9 cellular contexts compared by ENCODE assay signal in the genomic region with DNA sequence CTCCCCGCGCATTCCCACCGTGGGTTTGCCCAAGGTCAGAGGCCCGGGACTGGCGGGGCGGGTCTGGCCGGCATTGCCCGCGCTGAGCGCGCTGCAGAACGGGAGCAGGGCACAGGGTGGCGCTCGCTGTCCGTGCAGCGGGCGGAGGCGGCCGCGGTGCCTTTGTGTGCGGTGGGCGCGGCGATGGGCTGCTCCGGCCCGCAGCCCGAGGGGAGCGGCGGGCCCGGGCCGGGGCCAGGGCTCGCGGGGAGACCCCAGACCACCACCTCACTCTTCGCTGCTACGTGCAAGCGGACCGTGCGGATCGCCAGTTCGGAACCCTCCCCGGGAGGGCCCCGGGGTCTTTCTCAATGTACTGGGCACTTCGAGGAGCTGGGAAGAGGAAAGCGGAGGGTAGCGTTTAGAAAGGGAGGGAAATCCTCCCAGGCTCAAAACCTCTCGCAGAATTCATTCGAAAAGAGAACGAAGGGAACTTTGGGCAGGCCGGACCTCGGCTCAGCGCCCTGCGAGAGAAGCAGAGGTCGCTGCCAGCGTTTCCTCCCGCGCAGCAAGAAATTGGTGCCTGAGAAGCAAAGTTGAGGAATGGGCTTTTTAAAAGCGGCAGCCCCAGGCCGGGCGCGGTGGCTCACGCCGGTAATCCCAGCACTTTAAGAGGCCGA. TPM values are rescaled to one million over a fixed set of nuclear protein-coding genes. Genes with fewer than 3 reads are reported as not detected.
DNase-seq lines count a peak whose midpoint lies in the region; ATAC-seq, FAIRE-seq and TF ChIP-seq lines count a peak whose summit lies in the region.
"Had no signal": no experiment of that assay in that cellular context is flagged by ENCODE, and none has a peak within 500 bp of the region (broad histone marks: within the 10 kb centered on the region; RNA-seq: fewer than 3 reads in every experiment).

No MANE protein-coding gene starts in this region.

- H3K4me3 Mint-ChIP-seq in activated naive CD4-positive, alpha-beta T cell treated with anti-CD3 and anti-CD28 coated beads for 36 hours = no peak overlapping the region

- intact Hi-C loops in activated naive CD4-positive, alpha-beta T cell treated with anti-CD3 and anti-CD28 coated beads for 36 hours (cut with micrococcal nuclease) = loop anchor here (1.0 to 5.0 kb wide), 2 partner anchors 56 to 1224 kb away; no protein-coding TSS in a partner anchor
- intact Hi-C loops in pancreas (cut with DNase I) = loop anchor here in 1 of 3 donors (5.0 to 10.0 kb wide), 2 partner anchors 474 to 727 kb away; no protein-coding TSS in a partner anchor

- H3K27ac ChIP-seq in pancreas = no peak overlapping the region

- peak; percentile 63 for ATAC-seq in HG02884 (IDR thresholded peaks at IDR 0.05; ENCODE audit: unreplicated experiment)
- ATAC-seq in pancreas = peak; percentile 96 to 100 (median 100)
- ATAC-seq in GM19455 (IDR thresholded peaks at IDR 0.05; ENCODE audit: unreplicated experiment) = no peak

- TF ChIP-seq CTCF in fibroblast of mammary gland (conservative IDR thresholded peaks at IDR 0.05; ENCODE audit: control insufficient read depth, insufficient read depth, low read depth, low read length) = peak; percentile 36
- TF ChIP-seq CTCF in pancreas (IDR thresholded peaks at IDR 0.05) = peak in 3 of 4 donors; percentile 48 to 75 (median 62)

- FAIRE-seq in pancreas (lab: Jason Lieb, UNC) = no peak

- no peak overlapping the region for H3K4me3 ChIP-seq in fibroblast of mammary gland (ENCODE audit: control insufficient read depth, low read depth, low read length)
- peak overlapping the region in 2 of 4 donors; percentile 21 to 44 for H3K4me3 ChIP-seq in pancreas

- CTCF ChIA-PET in activated naive CD4-positive, alpha-beta T cell treated with anti-CD3 and anti-CD28 coated beads for 36 hours (lab: Charles Lee) = interaction anchor here (0.7 kb wide), 2 partner anchors 179 to 975 kb away, joined by 3 read pairs; no protein-coding TSS in a partner anchor

- peak; percentile 14 for DNase-seq in activated naive CD4-positive, alpha-beta T cell treated with anti-CD3 and anti-CD28 coated beads for 36 hours
- DNase-seq in activated naive CD4-positive, alpha-beta T cell treated with Interleukin-2 at 50 U/mL for 16 hours = no peak
- DNase-seq in SHP77 (lab: John Stamatoyannopoulos, UW) = peak; percentile 57 to 60
- DNase-seq in fibroblast of mammary gland (ENCODE audit: low read depth) = no peak
- DNase-seq in pancreas = peak in 4 of 6 donors; percentile 52 to 86 (median 70)
- DNase-seq in NCI-H2171 (lab: John Stamatoyannopoulos, UW) = no peak

- no peak overlapping the region for H3K27ac Mint-ChIP-seq in activated naive CD4-positive, alpha-beta T cell treated with anti-CD3 and anti-CD28 coated beads for 36 hours
- H3K27ac Mint-ChIP-seq: activated naive CD8-positive, alpha-beta T cell had no signal

- WGBS in pancreas, 2 donors = 2 to 3% methylated on average over 54 to 63 of the region's 63 CpGs

- no peaks in the 10 kb centered on the region for H3K9me3 ChIP-seq in pancreas

- H3K4me1 ChIP-seq in pancreas = no peaks in the 10 kb centered on the region

- H3K36me3 ChIP-seq in pancreas = no peaks in the 10 kb centered on the region

- peaks cover 20% of the 10 kb centered on the region for H3K4me1 Mint-ChIP-seq in activated naive CD4-positive, alpha-beta T cell treated with anti-CD3 and anti-CD28 coated beads for 36 hours (ENCODE audit: low read depth)

- H3K27me3 Mint-ChIP-seq in activated naive CD4-positive, alpha-beta T cell treated with anti-CD3 and anti-CD28 coated beads for 36 hours (ENCODE audit: low read depth) = peaks cover 75% of the 10 kb centered on the region

- H3K9me3 Mint-ChIP-seq in activated naive CD4-positive, alpha-beta T cell treated with anti-CD3 and anti-CD28 coated beads for 36 hours = peaks cover 2% of the 10 kb centered on the region

- peaks cover 11 to 88% (median 37%) of the 10 kb centered on the region in 4 donors for H3K27me3 ChIP-seq in pancreas

- H3K36me3 Mint-ChIP-seq in activated naive CD4-positive, alpha-beta T cell treated with anti-CD3 and anti-CD28 coated beads for 36 hours (ENCODE audit: low read depth) = peaks cover 2% of the 10 kb centered on the region

RNA-seq across cellular contexts. Expression of gene SP8, which starts 8.5 kb away (rescaled TPM):
- total RNA-seq in activated naive CD4-positive, alpha-beta T cell treated with anti-CD3 and anti-CD28 coated beads for 36 hours = under 1 TPM in 1 of 2 experiments, not detected in 1; 0.07 TPM
- not detected for total RNA-seq in pancreas
- polyA plus RNA-seq in pancreas = not detected

Comparison
In these comparisons a context has a peak if more than half of its experiments do, and no peak if none do; other contexts are left out.
1. DNase-seq: peak in activated naive CD4-positive, alpha-beta T cell treated with anti-CD3 and anti-CD28 coated beads for 36 hours (single experiment), SHP77 (2 of 2) and pancreas (4 of 6); none in activated naive CD4-positive, alpha-beta T cell treated with Interleukin-2 at 50 U/mL for 16 hours (single experiment), fibroblast of mammary gland (single experiment) and NCI-H2171 (single experiment).